ENCODE assay signal across 27 cellular contexts in the genomic region with DNA sequence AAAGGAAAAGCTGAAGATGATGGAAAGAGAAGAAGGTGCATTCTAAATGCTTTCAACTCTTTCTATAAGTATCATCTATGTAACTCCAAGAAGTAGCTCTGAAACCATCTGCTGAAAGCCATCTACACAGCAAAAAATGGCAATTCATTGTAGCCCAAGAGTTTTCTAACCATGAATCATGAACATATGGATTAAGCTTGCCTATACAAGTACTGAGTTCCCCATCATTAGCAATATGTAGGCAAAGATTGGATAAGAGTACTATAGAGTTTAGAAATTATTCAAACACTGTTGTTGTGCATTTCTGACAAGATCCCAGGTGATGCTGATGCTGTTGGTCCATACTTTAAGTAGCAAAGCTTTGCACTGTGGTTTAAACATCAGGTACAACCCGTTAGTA. TPM values are rescaled to one million over a fixed set of nuclear protein-coding genes. Genes with fewer than 3 reads are reported as not detected.
A peak's percentile ranks its signal among the peaks of the same experiment; 100 is the strongest.
DNase-seq lines count a peak whose midpoint lies in the region; ATAC-seq and TF ChIP-seq lines count a peak whose summit lies in the region.
"Had no signal": no experiment of that assay in that cellular context is flagged by ENCODE, and none has a peak within 500 bp of the region (broad histone marks: within the 10 kb centered on the region; RNA-seq: fewer than 3 reads in every experiment).

No MANE protein-coding gene starts in this region.

- H3K4me1 Mint-ChIP-seq in stimulated activated naive CD8-positive, alpha-beta T cell treated with anti-CD3 and anti-CD28 coated beads, Interleukin-15, amount 100 ng/mL, for 72 hours: peaks cover 39% of the 10 kb centered on the region
- H3K4me1 Mint-ChIP-seq in activated T-helper 1 cell treated with anti-CD3 and anti-CD28 coated beads, Interleukin-12 subunit alpha, Interleukin-12 subunit beta, Interleukin-2, Interleukin-4 antibody, amounts not matched to agents 30 ng/mL and 10 ng/mL and 1 ng/mL, durations not matched to agents 14 hours and 24 hours and 36 hours (ENCODE audit: low read depth): peaks cover 57% of the 10 kb centered on the region

- H3K27me3 Mint-ChIP-seq in stimulated activated naive CD8-positive, alpha-beta T cell treated with anti-CD3 and anti-CD28 coated beads, Interleukin-15, amount 100 ng/mL, for 72 hours: no peaks in the 10 kb centered on the region
- no peaks in the 10 kb centered on the region for H3K27me3 Mint-ChIP-seq in activated T-helper 1 cell treated with anti-CD3 and anti-CD28 coated beads, Interleukin-12 subunit alpha, Interleukin-12 subunit beta, Interleukin-2, Interleukin-4 antibody, amounts not matched to agents 30 ng/mL and 10 ng/mL and 1 ng/mL, durations not matched to agents 14 hours and 24 hours and 36 hours (ENCODE audit: insufficient read depth)
- H3K27me3 Mint-ChIP-seq: naive thymus-derived CD4-positive, alpha-beta T cell had no signal

- H3K27ac ChIP-seq in foreskin keratinocyte: peak overlapping the region; percentile 78
- no peak overlapping the region for H3K27ac ChIP-seq in vagina
- H3K27ac ChIP-seq: BLaER1, dorsolateral prefrontal cortex, HL-60, stomach, VCaP had no signal

- H3K4me3 ChIP-seq in vagina: no peak overlapping the region
- H3K4me3 ChIP-seq: BLaER1, dorsolateral prefrontal cortex, stomach, tibial artery had no signal

- H3K9me3 Mint-ChIP-seq in stimulated activated naive CD8-positive, alpha-beta T cell treated with anti-CD3 and anti-CD28 coated beads, Interleukin-15, amount 100 ng/mL, for 72 hours: no peaks in the 10 kb centered on the region
- H3K9me3 Mint-ChIP-seq in activated T-helper 1 cell treated with anti-CD3 and anti-CD28 coated beads, Interleukin-12 subunit alpha, Interleukin-12 subunit beta, Interleukin-2, Interleukin-4 antibody, amounts not matched to agents 30 ng/mL and 10 ng/mL and 1 ng/mL, durations not matched to agents 14 hours and 24 hours and 36 hours: no peaks in the 10 kb centered on the region
- H3K9me3 Mint-ChIP-seq: HFFc6 had no signal

- no peaks in the 10 kb centered on the region for H3K36me3 ChIP-seq in vagina
- H3K36me3 ChIP-seq: BLaER1, stomach, tibial artery had no signal

- intact Hi-C loops in activated T-helper 1 cell treated with anti-CD3 and anti-CD28 coated beads, Interleukin-12 subunit alpha, Interleukin-12 subunit beta, Interleukin-2, Interleukin-4 antibody, amounts not matched to agents 30 ng/mL and 10 ng/mL and 1 ng/mL, durations not matched to agents 14 hours and 24 hours and 36 hours (cut with micrococcal nuclease): loop anchor here (1.0 kb wide), 1 partner anchor 11 kb away; no protein-coding TSS in a partner anchor
- intact Hi-C loops in vagina (cut with DNase I): no loop called here

- no peak overlapping the region for H3K4me3 Mint-ChIP-seq in stimulated activated naive CD8-positive, alpha-beta T cell treated with anti-CD3 and anti-CD28 coated beads, Interleukin-15, amount 100 ng/mL, for 72 hours
- no peak overlapping the region for H3K4me3 Mint-ChIP-seq in activated T-helper 1 cell treated with anti-CD3 and anti-CD28 coated beads, Interleukin-12 subunit alpha, Interleukin-12 subunit beta, Interleukin-2, Interleukin-4 antibody, amounts not matched to agents 30 ng/mL and 10 ng/mL and 1 ng/mL, durations not matched to agents 14 hours and 24 hours and 36 hours
- H3K4me3 Mint-ChIP-seq: HFFc6; naive thymus-derived CD4-positive, alpha-beta T cell had no signal

- H3K36me3 Mint-ChIP-seq in activated T-helper 1 cell treated with anti-CD3 and anti-CD28 coated beads, Interleukin-12 subunit alpha, Interleukin-12 subunit beta, Interleukin-2, Interleukin-4 antibody, amounts not matched to agents 30 ng/mL and 10 ng/mL and 1 ng/mL, durations not matched to agents 14 hours and 24 hours and 36 hours (ENCODE audit: low read depth): peaks cover 30% of the 10 kb centered on the region

- DNase-seq in stimulated activated naive CD8-positive, alpha-beta T cell treated with anti-CD3 and anti-CD28 coated beads, Interleukin-15, amount 100 ng/mL, for 72 hours: no peak
- no peak for DNase-seq in stimulated activated naive CD8-positive, alpha-beta T cell treated with anti-CD3 and anti-CD28 coated beads, Interleukin-15, Interleukin-2, amounts not matched to agents 100 U/mL and 50 U/mL, for 24 hours
- no peak for DNase-seq in activated T-helper 1 cell treated with anti-CD3 and anti-CD28 coated beads, Interleukin-12 subunit alpha, Interleukin-12 subunit beta, Interleukin-2, Interleukin-4 antibody, amounts not matched to agents 30 ng/mL and 10 ng/mL and 1 ng/mL, durations not matched to agents 14 hours and 24 hours and 36 hours (ENCODE audit: low spot score)
- DNase-seq in foreskin keratinocyte: peak; percentile 44 to 75
- DNase-seq in NCI-H748 treated with DMSO at 0.1 percent for 48 hours (lab: John Stamatoyannopoulos, UW): no peak
- DNase-seq in vagina (ENCODE audit: extremely low spot score in 2 of 2): no peak
- DNase-seq in LoVo (ENCODE audit: low spot score): no peak
- DNase-seq: activated effector memory CD4-positive, alpha-beta T cell treated with anti-CD3 and anti-CD28 coated beads, Interleukin-2, amount 50 U/mL, for 16 hours; COR-L47; DMS79; dorsolateral prefrontal cortex; GF-D8; HFFc6; Karpas-422; midbrain; naive thymus-derived CD4-positive, alpha-beta T cell; NCI-H510A; nucleus accumbens; SHP77 treated with DMSO at 0.1 percent for 48 hours; stomach; T-helper 9 cell; tibial artery had no signal

- peak; percentile 8 for ATAC-seq in stimulated activated naive CD8-positive, alpha-beta T cell treated with anti-CD3 and anti-CD28 coated beads, Interleukin-15, amount 100 ng/mL, for 72 hours
- ATAC-seq in stimulated activated naive CD8-positive, alpha-beta T cell treated with anti-CD3 and anti-CD28 coated beads, Interleukin-15, Interleukin-2, amounts not matched to agents 100 U/mL and 50 U/mL, for 24 hours: no peak
- ATAC-seq in foreskin keratinocyte: peak; percentile 54

- H3K9me3 ChIP-seq in vagina: no peaks in the 10 kb centered on the region
- H3K9me3 ChIP-seq: BLaER1, stomach, tibial artery had no signal

- peak overlapping the region in 1 of 2 donors; percentile 83 for H3K27ac Mint-ChIP-seq in stimulated activated naive CD8-positive, alpha-beta T cell treated with anti-CD3 and anti-CD28 coated beads, Interleukin-15, amount 100 ng/mL, for 72 hours
- peak overlapping the region; percentile 45 for H3K27ac Mint-ChIP-seq in activated T-helper 1 cell treated with anti-CD3 and anti-CD28 coated beads, Interleukin-12 subunit alpha, Interleukin-12 subunit beta, Interleukin-2, Interleukin-4 antibody, amounts not matched to agents 30 ng/mL and 10 ng/mL and 1 ng/mL, durations not matched to agents 14 hours and 24 hours and 36 hours
- H3K27ac Mint-ChIP-seq: HFFc6 had no signal

- H3K4me1 ChIP-seq in foreskin keratinocyte (peaks cover 52% of the 10 kb centered on the region), vagina (no peaks in the 10 kb centered on the region)
- H3K4me1 ChIP-seq: BLaER1 had no signal

- TF ChIP-seq POLR2A in vagina (IDR thresholded peaks at IDR 0.05): no peak

- TF ChIP-seq CTCF in foreskin keratinocyte (conservative IDR thresholded peaks at IDR 0.05): no peak
- TF ChIP-seq CTCF in vagina (IDR thresholded peaks at IDR 0.05): no peak

- no peaks in the 10 kb centered on the region for H3K27me3 ChIP-seq in foreskin keratinocyte
- H3K27me3 ChIP-seq in vagina: no peaks in the 10 kb centered on the region
- H3K27me3 ChIP-seq: BLaER1, dorsolateral prefrontal cortex, stomach, tibial artery had no signal

RNA-seq across cellular contexts. Expression of a gene that starts 11.2 kb away (rescaled TPM):
- 38.8 and 40.2 TPM in 2 replicates for total RNA-seq in activated T-helper 1 cell treated with anti-CD3 and anti-CD28 coated beads, Interleukin-12 subunit alpha, Interleukin-12 subunit beta, Interleukin-2, Interleukin-4 antibody, amounts not matched to agents 30 ng/mL and 10 ng/mL and 1 ng/mL, durations not matched to agents 14 hours and 24 hours and 36 hours
- 54.2 and 60.6 TPM in 2 replicates for total RNA-seq in foreskin keratinocyte
- polyA plus RNA-seq in foreskin keratinocyte: 16.7 and 18.5 TPM in 2 replicates
- 22.6 TPM for total RNA-seq in vagina
- total RNA-seq: glomerular endothelial cell, HFFc6, pulmonary artery endothelial cell had no signal

Comparison
In these comparisons a context has a peak if more than half of its experiments do, and no peak if none do; other contexts are left out.
1. DNase-seq: peak in foreskin keratinocyte (2 of 2); none in stimulated activated naive CD8-positive, alpha-beta T cell treated with anti-CD3 and anti-CD28 coated beads, Interleukin-15, amount 100 ng/mL, for 72 hours (0 of 2), stimulated activated naive CD8-positive, alpha-beta T cell treated with anti-CD3 and anti-CD28 coated beads, Interleukin-15, Interleukin-2, amounts not matched to agents 100 U/mL and 50 U/mL, for 24 hours (single experiment), activated T-helper 1 cell treated with anti-CD3 and anti-CD28 coated beads, Interleukin-12 subunit alpha, Interleukin-12 subunit beta, Interleukin-2, Interleukin-4 antibody, amounts not matched to agents 30 ng/mL and 10 ng/mL and 1 ng/mL, durations not matched to agents 14 hours and 24 hours and 36 hours (single experiment), NCI-H748 treated with DMSO at 0.1 percent for 48 hours (single experiment), vagina (0 of 2) and LoVo (single experiment).